8 cellular contexts compared by ENCODE assay signal in the genomic region with DNA sequence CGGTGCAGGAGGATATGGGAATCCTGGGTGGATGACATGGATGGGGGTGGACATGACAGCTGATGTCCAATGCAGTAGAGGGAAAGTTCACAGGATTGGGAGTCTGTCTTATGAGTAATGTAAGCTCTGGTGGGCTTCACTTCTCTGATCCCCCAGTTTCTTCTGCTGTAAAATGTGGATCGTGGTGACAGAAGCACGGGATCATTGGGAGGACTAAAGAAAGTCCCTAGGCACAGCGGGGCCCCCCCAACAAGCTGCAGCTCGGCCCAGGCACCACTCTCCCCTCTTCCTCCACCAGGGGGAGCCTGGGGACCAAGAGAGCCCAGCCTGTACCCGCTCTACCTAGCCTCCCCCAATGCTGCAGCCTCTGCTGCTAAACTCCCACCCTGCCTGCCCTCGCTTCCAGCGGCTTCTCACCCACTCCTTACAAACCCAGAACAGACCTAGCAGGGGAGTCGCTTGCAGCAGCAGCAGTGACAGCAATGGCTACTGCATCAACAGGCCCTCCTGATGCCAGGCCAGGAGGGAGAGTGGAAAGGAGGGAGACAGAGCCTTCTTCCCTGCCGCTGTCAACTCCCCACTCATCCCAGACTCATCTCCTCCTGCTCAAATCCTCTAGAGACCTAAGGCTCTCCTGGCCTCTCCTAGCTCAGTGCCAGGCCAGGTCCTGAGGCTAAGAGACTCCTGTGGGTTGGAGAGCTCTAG. TPM values are rescaled to one million over a fixed set of nuclear protein-coding genes. Genes with fewer than 3 reads are reported as not detected.
DNase-seq lines count a peak whose midpoint lies in the region; ATAC-seq, FAIRE-seq and TF ChIP-seq lines count a peak whose summit lies in the region.

No MANE protein-coding gene starts in this region.

- peak; percentile 81 for TF ChIP-seq RAD21 in SK-N-SH (IDR thresholded peaks at IDR 0.05; ENCODE audit: low read length)

- H3K36me3 ChIP-seq in SK-N-SH (replicated peaks in 1 of 2; ENCODE audit: control insufficient read depth in 1 of 2, insufficient read depth in 2 of 2, low read length in 1 of 2), result no peaks in the 10 kb centered on the region
- H3K36me3 ChIP-seq in prostate gland, result no peaks in the 10 kb centered on the region
- H3K36me3 ChIP-seq in vagina, result no peaks in the 10 kb centered on the region

- H3K4me2 ChIP-seq in SK-N-SH, result no peak overlapping the region

- 12% methylated on average over 8 of the region's 10 CpGs for WGBS in SK-N-SH (ENCODE audit: low lambda C conversion rate)
- WGBS in prostate gland, result 9% methylated on average over 10 of the region's 10 CpGs

- DNase-seq in AG04450 (ENCODE audit: low read depth, low spot score) (no peak), HTR-8/SVneo (ENCODE audit: insufficient read length, low spot score) (peak; percentile 48), SK-N-SH (peak; percentile 87), head of caudate nucleus (peak; percentile 52 to 92 (median 81)), prostate gland (ENCODE audit: low spot score) (peak; percentile 41), vagina (ENCODE audit: extremely low spot score in 2 of 2) (no peak)
- peak; percentile 71 for DNase-seq in activated naive CD4-positive, alpha-beta T cell treated with anti-CD3 and anti-CD28 coated beads, Interleukin-2, amount 50 U/mL, for 16 hours

- peak; percentile 66 for ATAC-seq in GM18505 (IDR thresholded peaks at IDR 0.05; ENCODE audit: unreplicated experiment)

- no peak overlapping the region for H3K9ac ChIP-seq in SK-N-SH

- no peak for FAIRE-seq in HTR-8/SVneo (lab: Jason Lieb, UNC)

- intact Hi-C loops in head of caudate nucleus (cut with DNase I) (loop anchor here (5.0 kb wide), 1 partner anchor 115 kb away; a partner anchor contains a TSS), prostate gland (cut with DNase I) (no loop called here), vagina (cut with DNase I) (loop anchor here (10.0 kb wide), 1 partner anchor 117 kb away; a partner anchor contains a TSS)

- H3K4me1 ChIP-seq in SK-N-SH (ENCODE audit: control insufficient read depth in 1 of 2, insufficient read depth in 2 of 2, low read depth in 1 of 2, low read length in 1 of 2), result peaks cover 0 to 18% of the 10 kb centered on the region in 2 experiments; a peak in 1 of 4 replicates
- no peaks in the 10 kb centered on the region for H3K4me1 ChIP-seq in prostate gland (replicated peaks)
- peaks cover 24% of the 10 kb centered on the region for H3K4me1 ChIP-seq in vagina

- H3K9me3 ChIP-seq in AG04450 (ENCODE audit: control insufficient read depth, insufficient read depth, low read length), result no peaks in the 10 kb centered on the region
- H3K9me3 ChIP-seq in SK-N-SH, result no peaks in the 10 kb centered on the region
- H3K9me3 ChIP-seq in prostate gland, result no peaks in the 10 kb centered on the region
- no peaks in the 10 kb centered on the region for H3K9me3 ChIP-seq in vagina

- no peaks in the 10 kb centered on the region for H3K9me2 ChIP-seq in SK-N-SH

- POLR2A ChIA-PET in AG04450 (lab: Yijun Ruan, JAX) (no interaction called here), SK-N-SH (lab: Yijun Ruan, JAX) (interaction anchor here (1.1 kb wide), 1 partner anchor 30 kb away, joined by 3 read pairs; no protein-coding TSS in a partner anchor)

- CTCF ChIA-PET in AG04450 (lab: Charles Lee) (interaction anchor here (0.6 to 5.0 kb wide), 20 partner anchors 9 to 1742 kb away, joined by 3 to 44 read pairs (median 4); a partner anchor contains a TSS), SK-N-SH (lab: Yijun Ruan, JAX) (interaction anchor here (0.5 to 13.1 kb wide), 45 partner anchors 8 to 1387 kb away, joined by 3 to 180 read pairs (median 4); a partner anchor contains a TSS)

- no peak for TF ChIP-seq EP300 in SK-N-SH (IDR thresholded peaks at IDR 0.05; ENCODE audit: borderline replicate concordance in 1 of 2, low read depth in 1 of 2, low read length in 1 of 2)

- no peak overlapping the region for H2AFZ ChIP-seq in SK-N-SH (ENCODE audit: low read depth)

- TF ChIP-seq POLR2A in GM18505 (IDR thresholded peaks at IDR 0.05; ENCODE audit: borderline replicate concordance, extremely low read depth, insufficient read depth, insufficient read length) (no peak), prostate gland (IDR thresholded peaks at IDR 0.05) (no peak), vagina (IDR thresholded peaks at IDR 0.05) (no peak)

- no peaks in the 10 kb centered on the region for H3K27me3 ChIP-seq in AG04450 (ENCODE audit: control insufficient read depth, insufficient read depth, low read length)
- H3K27me3 ChIP-seq in SK-N-SH (ENCODE audit: insufficient read depth), result peaks cover 35% of the 10 kb centered on the region
- no peaks in the 10 kb centered on the region for H3K27me3 ChIP-seq in prostate gland (replicated peaks; ENCODE audit: insufficient read depth)
- peaks cover 10% of the 10 kb centered on the region for H3K27me3 ChIP-seq in vagina

- H3K79me2 ChIP-seq in SK-N-SH (ENCODE audit: insufficient read depth), result no peaks in the 10 kb centered on the region

- H3K4me3 ChIP-seq in AG04450 (ENCODE audit: low read depth, low read length) (no peak overlapping the region), SK-N-SH (ENCODE audit: low read depth in 2 of 2, low read length in 1 of 2) (no peak overlapping the region; a peak in 1 of 4 replicates), prostate gland (no peak overlapping the region), vagina (no peak overlapping the region)

- 0 out of 2 replicates have a peak, but pooled peaks cover 6% of the 10 kb centered on the region for H4K20me1 ChIP-seq in SK-N-SH (ENCODE audit: insufficient read depth)

- H3K27ac ChIP-seq in AG04450 (ENCODE audit: low read depth, low read length), result no peak overlapping the region
- H3K27ac ChIP-seq in SK-N-SH (ENCODE audit: low read depth in 2 of 2, low read length in 1 of 2), result no peak overlapping the region
- H3K27ac ChIP-seq in prostate gland, result no peak overlapping the region
- H3K27ac ChIP-seq in vagina, result no peak overlapping the region

- peaks cover 13% of the 10 kb centered on the region for H3F3A ChIP-seq in SK-N-SH (replicated peaks; ENCODE audit: insufficient read depth)

- TF ChIP-seq CTCF in AG04450 (IDR thresholded peaks at IDR 0.05; ENCODE audit: low read depth, low read length) (peak; percentile 72), SK-N-SH (IDR thresholded peaks at IDR 0.05) (peak; percentile 90), prostate gland (IDR thresholded peaks at IDR 0.05) (peak; percentile 28 to 69 (median 58)), vagina (IDR thresholded peaks at IDR 0.05) (peak; percentile 50 to 67 (median 64))

TF ChIP-seq in SK-N-SH, 30 proteins besides CTCF, POLR2A, EP300 and RAD21:
- no peak for TF ChIP-seq MEF2A (IDR thresholded peaks at IDR 0.05; ENCODE audit: borderline replicate concordance, low read depth)
- TF ChIP-seq SMC3 (IDR thresholded peaks at IDR 0.05; ENCODE audit: low read depth, low read length), result peak; percentile 90

RNA-seq across cellular contexts. Expression of a gene that starts 36.1 kb away (rescaled TPM):
- polyA plus RNA-seq in AG04450 (2011; rRNA removed) (9.1 and 12.2 TPM in 2 replicates), SK-N-SH (2012; rRNA removed) (21.3 and 24.7 TPM in 2 replicates)
- polyA minus RNA-seq in AG04450 (2011; rRNA and poly(A)+ RNA removed), result 10.9 and 17.3 TPM in 2 replicates
- 16.7 and 20.3 TPM in 2 replicates for polyA plus RNA-seq in SK-N-SH (2012; cell fraction: cytosol; rRNA removed)
- 34.3 and 35.2 TPM in 2 replicates for polyA plus RNA-seq in SK-N-SH (2012; cell fraction: nucleus; rRNA removed)
- total RNA-seq in prostate gland (10 to 100 TPM; 19.8 to 38.7 TPM), vagina (22.8 TPM)

Comparison
In these comparisons a context has a peak if more than half of its experiments do, and no peak if none do; other contexts are left out.
1. DNase-seq: peak in HTR-8/SVneo (single experiment), SK-N-SH (single experiment), activated naive CD4-positive, alpha-beta T cell treated with anti-CD3 and anti-CD28 coated beads, Interleukin-2, amount 50 U/mL, for 16 hours (single experiment), head of caudate nucleus (42 of 42) and prostate gland (single experiment); none in AG04450 (single experiment) and vagina (0 of 2).
2. Peak in every context shown above with its lines, with median percentiles within 50 percentile points of each other: CTCF ChIP-seq.